Comparison of ENCODE assay signal across 15 cellular contexts in genomic region chr2:219223831-219224610, GRCh38. TPM values are rescaled to one million over a fixed set of nuclear protein-coding genes. Genes with fewer than 3 reads are reported as not detected.
A peak's percentile ranks its signal among the peaks of the same experiment; 100 is the strongest.
DNase-seq lines count a peak whose midpoint lies in the region; ATAC-seq, FAIRE-seq and TF ChIP-seq lines count a peak whose summit lies in the region.
"Had no signal": no experiment of that assay in that cellular context is flagged by ENCODE, and none has a peak within 500 bp of the region (broad histone marks: within the 10 kb centered on the region; RNA-seq: fewer than 3 reads in every experiment).

No MANE protein-coding gene starts in this region.

- BruUV-seq in HepG2 (replicated peaks; lab: Mats Ljungman, UMichigan) (no TSS peak), endothelial cell of umbilical vein (replicated peaks; lab: Mats Ljungman, UMichigan) (TSS peak; percentile 1)

- H3K4me2 ChIP-seq in HepG2 (ENCODE audit: low read depth, low read length) (no peak overlapping the region), endothelial cell of umbilical vein (ENCODE audit: insufficient read depth, low read length) (no peak overlapping the region)

- H3K4me3 ChIP-seq in HepG2 (replicated peaks in 1 of 3; ENCODE audit: insufficient read depth in 1 of 3, low read depth in 2 of 3, low read length in 3 of 3): no peak overlapping the region
- H3K4me3 ChIP-seq in right lobe of liver: no peak overlapping the region
- no peak overlapping the region for H3K4me3 ChIP-seq in endothelial cell of umbilical vein (replicated peaks in 1 of 3; ENCODE audit: insufficient read depth in 1 of 3, low read depth in 1 of 3, low read length in 3 of 3)
- H3K4me3 ChIP-seq: BLaER1 had no signal

- TF ChIP-seq EP300 in HepG2 (IDR thresholded peaks at IDR 0.05; ENCODE audit: low read depth in 2 of 2, low read length in 2 of 2) (no peak), HepG2 (CRISPR knock-in tag; IDR thresholded peaks at IDR 0.05; ENCODE audit: borderline replicate concordance) (no peak)

- H3K79me2 ChIP-seq in HepG2 (ENCODE audit: insufficient read depth, low read length) (peaks cover 25% of the 10 kb centered on the region), endothelial cell of umbilical vein (ENCODE audit: control insufficient read depth, insufficient read depth, low read length) (peaks cover 18% of the 10 kb centered on the region)

- H3K27me3 ChIP-seq in HepG2 (ENCODE audit: control insufficient read depth in 1 of 2, insufficient read depth in 2 of 2, low read length in 2 of 2): no peaks in the 10 kb centered on the region; a peak in 1 of 5 replicates
- H3K27me3 ChIP-seq in right lobe of liver: no peaks in the 10 kb centered on the region
- no peaks in the 10 kb centered on the region for H3K27me3 ChIP-seq in endothelial cell of umbilical vein (ENCODE audit: control insufficient read depth in 2 of 2, insufficient read depth in 2 of 2, low read length in 2 of 2)
- H3K27me3 ChIP-seq: BLaER1 had no signal

- no peak for TF ChIP-seq RAD21 in HepG2 (CRISPR knock-in tag; IDR thresholded peaks at IDR 0.05)

- H4K20me1 ChIP-seq in HepG2 (ENCODE audit: insufficient read depth, low read length): no peaks in the 10 kb centered on the region
- no peaks in the 10 kb centered on the region for H4K20me1 ChIP-seq in endothelial cell of umbilical vein (replicated peaks; ENCODE audit: control insufficient read depth, extremely low read depth, insufficient read depth, low read length)

- TF ChIP-seq CTCF in HepG2 (CRISPR knock-in tag; IDR thresholded peaks at IDR 0.05) (no peak), right lobe of liver (IDR thresholded peaks at IDR 0.05) (no peak), endothelial cell of umbilical vein (IDR thresholded peaks at IDR 0.05; ENCODE audit: extremely low read depth in 1 of 2, insufficient read depth in 1 of 2, low read depth in 1 of 2, low read length in 2 of 2) (no peak)

- H3K36me3 ChIP-seq in HepG2 (replicated peaks in 1 of 2; ENCODE audit: control insufficient read depth in 1 of 2, insufficient read depth in 2 of 2, low read length in 2 of 2) (peaks cover 39 to 68% of the 10 kb centered on the region in 2 experiments), right lobe of liver (peaks cover 17 to 64% (median 35%) of the 10 kb centered on the region in 4 donors), endothelial cell of umbilical vein (ENCODE audit: control insufficient read depth in 2 of 2, extremely low read depth in 1 of 2, insufficient read depth in 2 of 2, low read length in 2 of 2) (peaks cover 3 to 46% of the 10 kb centered on the region in 2 experiments)

- H3K4me1 ChIP-seq in HepG2 (ENCODE audit: insufficient read depth, low read length): peaks cover 21% of the 10 kb centered on the region
- peaks cover 0 to 16% (median 3%) of the 10 kb centered on the region in 4 donors for H3K4me1 ChIP-seq in right lobe of liver
- H3K4me1 ChIP-seq in endothelial cell of umbilical vein (ENCODE audit: control insufficient read depth, extremely low read depth, insufficient read depth, low read length): peaks cover 14% of the 10 kb centered on the region

- WGBS in HepG2 (ENCODE audit: low lambda C conversion rate): 96% methylated on average over 28 of the region's 31 CpGs
- WGBS in right lobe of liver (ENCODE audit: insufficient coverage, low coverage, low lambda C conversion rate, missing lambda C conversion rate): 77% methylated on average over 9 of the region's 31 CpGs

- CTCF ChIA-PET in HepG2 (lab: Yijun Ruan, JAX; ENCODE audit: low intra/inter-chr PET ratio, low total read pairs): no interaction called here
- CTCF ChIA-PET in endothelial cell of umbilical vein (lab: Charles Lee): interaction anchor here (0.8 kb wide), 1 partner anchor 13 kb away, joined by 3 read pairs; no protein-coding TSS in a partner anchor

- no peaks in the 10 kb centered on the region for H3K9me1 ChIP-seq in endothelial cell of umbilical vein (replicated peaks; ENCODE audit: control insufficient read depth, extremely low read depth, insufficient read depth, low read length)

- intact Hi-C loops in HepG2 (cut with micrococcal nuclease; ENCODE audit: unreplicated experiment) (no loop called here), right lobe of liver (cut with DNase I) (loop anchor here in 1 of 2 donors (10.0 kb wide), 1 partner anchor 71 kb away; no protein-coding TSS in a partner anchor), endothelial cell of umbilical vein (cut with micrococcal nuclease) (no loop called here)

- ATAC-seq in HepG2: no peak
- no peak for ATAC-seq in right lobe of liver
- no peak for ATAC-seq in HG02571 (IDR thresholded peaks at IDR 0.05; ENCODE audit: unreplicated experiment)

- H3K9ac ChIP-seq in HepG2 (ENCODE audit: insufficient read depth, low read depth, low read length): no peak overlapping the region
- H3K9ac ChIP-seq in endothelial cell of umbilical vein (replicated peaks; ENCODE audit: extremely low read depth, insufficient read depth, low read length): no peak overlapping the region
- H3K9ac ChIP-seq: BLaER1 had no signal

- H3K27ac ChIP-seq in HepG2 (ENCODE audit: extremely low read length, insufficient read depth, low read length): no peak overlapping the region
- no peak overlapping the region for H3K27ac ChIP-seq in right lobe of liver
- H3K27ac ChIP-seq in endothelial cell of umbilical vein (ENCODE audit: insufficient read depth, low read depth, low read length): no peak overlapping the region
- H3K27ac ChIP-seq: BLaER1 had no signal

- FAIRE-seq in HepG2 (lab: Jason Lieb, UNC) (no peak), endothelial cell of umbilical vein (lab: Jason Lieb, UNC) (no peak)
- FAIRE-seq: GM19239 had no signal

- no peak for TF ChIP-seq POLR2A in HepG2 (IDR thresholded peaks at IDR 0.05; ENCODE audit: insufficient read depth in 1 of 2, low read depth in 2 of 2, low read length in 2 of 2)
- TF ChIP-seq POLR2A in right lobe of liver (IDR thresholded peaks at IDR 0.05): no peak
- TF ChIP-seq POLR2A in endothelial cell of umbilical vein (IDR thresholded peaks at IDR 0.05; ENCODE audit: low read depth, low read length): no peak

- no peak overlapping the region for H2AFZ ChIP-seq in HepG2 (ENCODE audit: low read length)
- H2AFZ ChIP-seq in endothelial cell of umbilical vein (ENCODE audit: low read depth, low read length): no peak overlapping the region

- in situ Hi-C loops in HepG2 (cut with HindIII; ENCODE audit: extremely low pct_ligation_motif_present, low pct_unique_long_range_greater_than_20kb): no loop called here

- DNase-seq in HepG2 (ENCODE audit: low spot score) (no peak), right lobe of liver (no peak), endothelial cell of umbilical vein (ENCODE audit: low read depth, low spot score) (no peak), mesenteric fat pad (ENCODE audit: low spot score) (no peak), HUDEP-2 (lab: John Stamatoyannopoulos, UW; ENCODE audit: unreplicated experiment in 76 of 76) (no peak)
- DNase-seq: 8988T, AML-193, DMS53, GF-D8, HCEC 1CT, HFFc6 had no signal

- POLR2A ChIA-PET in HepG2 (lab: Yijun Ruan, JAX) (no interaction called here), endothelial cell of umbilical vein (lab: Charles Lee) (interaction anchor here (0.6 kb wide), 1 partner anchor 230 kb away, joined by 3 read pairs; no protein-coding TSS in a partner anchor)

- no peaks in the 10 kb centered on the region for H3K9me3 ChIP-seq in HepG2 (ENCODE audit: low read length)
- no peaks in the 10 kb centered on the region for H3K9me3 ChIP-seq in right lobe of liver
- no peaks in the 10 kb centered on the region for H3K9me3 ChIP-seq in endothelial cell of umbilical vein (replicated peaks; ENCODE audit: control insufficient read depth, insufficient read depth, low read length)
- H3K9me3 ChIP-seq: BLaER1 had no signal

- dilution Hi-C loops in endothelial cell of umbilical vein (cut with MboI; ENCODE audit: extremely low pct_ligation_motif_present, low sequenced_read_pairs): no loop called here

RNA-seq across cellular contexts. Expression of gene ABCB6, which starts 5.3 kb away (rescaled TPM):
- total RNA-seq in HepG2 (2016; rRNA removed; fragmentation: Illumina TruSeq; extraction: Trizol) (51.3 and 137 TPM in 2 replicates), right lobe of liver (10 to 100 TPM; 20.3 to 72.5 (median 37.3) TPM), endothelial cell of umbilical vein (26.6 and 32.5 TPM in 2 replicates), mesenteric fat pad (36.5 TPM)
- total RNA-seq in HepG2 (2016; cell fraction: cytosol; rRNA removed; fragmentation: Illumina TruSeq; extraction: Trizol; ENCODE audit: low read depth): 28.1 and 35.8 TPM in 2 replicates
- 43.5 and 141 TPM in 2 replicates for total RNA-seq in HepG2 (2016; cell fraction: insoluble cytoplasmic fraction; rRNA removed; fragmentation: Illumina TruSeq; extraction: Trizol)
- 47.7 and 48.7 TPM in 2 replicates for total RNA-seq in HepG2 (2016; cell fraction: membrane; rRNA removed; fragmentation: Illumina TruSeq; extraction: Trizol)
- 116 and 133 TPM in 2 replicates for total RNA-seq in HepG2 (2016; cell fraction: nucleus; rRNA removed; fragmentation: Illumina TruSeq; extraction: Trizol)
- polyA plus RNA-seq in HepG2 (2011; rRNA removed) (91.1 and 106 TPM in 2 replicates), endothelial cell of umbilical vein (25.7 and 35.1 TPM in 2 replicates)
- polyA plus RNA-seq in HepG2 (2011; cell fraction: cytosol; rRNA removed): 41.3 and 55.0 TPM in 2 replicates
- 379 and 422 TPM in 2 replicates for polyA plus RNA-seq in HepG2 (2011; cell fraction: nucleus; rRNA removed)
- polyA plus RNA-seq in HepG2 (2012): 116 and 121 TPM in 2 replicates
- 19.8 and 20.8 TPM in 2 replicates for polyA plus RNA-seq in HepG2 (2016; cell fraction: cytosol; fragmentation: Illumina TruSeq; extraction: Trizol; ENCODE audit: low read depth)
- 40.4 and 42.9 TPM in 2 replicates for polyA plus RNA-seq in HepG2 (2016; cell fraction: insoluble cytoplasmic fraction; fragmentation: Illumina TruSeq; extraction: Trizol; ENCODE audit: low read depth)
- polyA plus RNA-seq in HepG2 (2016; cell fraction: membrane; fragmentation: Illumina TruSeq; extraction: Trizol; ENCODE audit: low read depth): 30.7 and 31.5 TPM in 2 replicates
- 219 and 220 TPM in 2 replicates for polyA plus RNA-seq in HepG2 (2016; cell fraction: nucleus; fragmentation: Illumina TruSeq; extraction: Trizol; ENCODE audit: insufficient read depth, low read depth)
- polyA minus RNA-seq in HepG2 (2011; rRNA and poly(A)+ RNA removed; ENCODE audit: low replicate concordance): 38.6 and 282 TPM in 2 replicates
- polyA minus RNA-seq in HepG2 (2011; cell fraction: cytosol; rRNA and poly(A)+ RNA removed): 35.0 and 43.2 TPM in 2 replicates
- polyA minus RNA-seq in HepG2 (2011; cell fraction: nucleus; rRNA and poly(A)+ RNA removed): 86.5 and 121 TPM in 2 replicates
- 18.9 and 24.0 TPM in 2 replicates for polyA plus RNA-seq in endothelial cell of umbilical vein (2011; cell fraction: cytosol; rRNA removed)
- 118 and 144 TPM in 2 replicates for polyA plus RNA-seq in endothelial cell of umbilical vein (2011; cell fraction: nucleus; rRNA removed)
- 25.1 and 28.6 TPM in 2 replicates for polyA plus RNA-seq in endothelial cell of umbilical vein (2012)
- polyA minus RNA-seq in endothelial cell of umbilical vein: 45.0 and 58.6 TPM in 2 replicates
- polyA minus RNA-seq in endothelial cell of umbilical vein (2011; cell fraction: cytosol; rRNA and poly(A)+ RNA removed): 4.3 TPM
- polyA minus RNA-seq in endothelial cell of umbilical vein (2011; cell fraction: nucleus; rRNA and poly(A)+ RNA removed): 28.8 and 36.5 TPM in 2 replicates

RNA-seq across cellular contexts. Expression of gene ATG9A, which starts 5.4 kb away (rescaled TPM):
- total RNA-seq in HepG2 (2016; rRNA removed; fragmentation: Illumina TruSeq; extraction: Trizol): 22.2 and 35.0 TPM in 2 replicates
- 4.5 and 6.5 TPM in 2 replicates for total RNA-seq in HepG2 (2016; cell fraction: cytosol; rRNA removed; fragmentation: Illumina TruSeq; extraction: Trizol; ENCODE audit: low read depth)
- 20.4 and 32.7 TPM in 2 replicates for total RNA-seq in HepG2 (2016; cell fraction: insoluble cytoplasmic fraction; rRNA removed; fragmentation: Illumina TruSeq; extraction: Trizol)
- 16.0 and 25.9 TPM in 2 replicates for total RNA-seq in HepG2 (2016; cell fraction: membrane; rRNA removed; fragmentation: Illumina TruSeq; extraction: Trizol)
- total RNA-seq in HepG2 (2016; cell fraction: nucleus; rRNA removed; fragmentation: Illumina TruSeq; extraction: Trizol): 35.0 and 40.9 TPM in 2 replicates
- polyA plus RNA-seq in HepG2 (2011; rRNA removed): 131 and 172 TPM in 2 replicates
- 123 and 128 TPM in 2 replicates for polyA plus RNA-seq in HepG2 (2011; cell fraction: cytosol; rRNA removed)
- polyA plus RNA-seq in HepG2 (2011; cell fraction: nucleus; rRNA removed): 189 and 211 TPM in 2 replicates
- 94.7 and 110 TPM in 2 replicates for polyA plus RNA-seq in HepG2 (2012)
- polyA plus RNA-seq in HepG2 (2016; cell fraction: cytosol; fragmentation: Illumina TruSeq; extraction: Trizol; ENCODE audit: low read depth): 5.3 and 5.7 TPM in 2 replicates
- 22.5 and 28.3 TPM in 2 replicates for polyA plus RNA-seq in HepG2 (2016; cell fraction: insoluble cytoplasmic fraction; fragmentation: Illumina TruSeq; extraction: Trizol; ENCODE audit: low read depth)
- polyA plus RNA-seq in HepG2 (2016; cell fraction: membrane; fragmentation: Illumina TruSeq; extraction: Trizol; ENCODE audit: low read depth): 17.7 and 19.4 TPM in 2 replicates
- 57.3 and 62.1 TPM in 2 replicates for polyA plus RNA-seq in HepG2 (2016; cell fraction: nucleus; fragmentation: Illumina TruSeq; extraction: Trizol; ENCODE audit: insufficient read depth, low read depth)
- polyA minus RNA-seq in HepG2 (2011; rRNA and poly(A)+ RNA removed; ENCODE audit: low replicate concordance): 133 and 388 TPM in 2 replicates
- polyA minus RNA-seq in HepG2 (2011; cell fraction: cytosol; rRNA and poly(A)+ RNA removed): 97.2 and 111 TPM in 2 replicates
- polyA minus RNA-seq in HepG2 (2011; cell fraction: nucleus; rRNA and poly(A)+ RNA removed): 57.6 and 91.8 TPM in 2 replicates
- total RNA-seq in right lobe of liver: 10 to 100 TPM; 28.3 to 39.6 (median 33.2) TPM
- total RNA-seq in endothelial cell of umbilical vein: 62.2 and 65.5 TPM in 2 replicates
- polyA plus RNA-seq in endothelial cell of umbilical vein: 95.0 and 110 TPM in 2 replicates
- polyA plus RNA-seq in endothelial cell of umbilical vein (2011; cell fraction: cytosol; rRNA removed): 63.1 and 63.6 TPM in 2 replicates
- 73.2 and 82.3 TPM in 2 replicates for polyA plus RNA-seq in endothelial cell of umbilical vein (2011; cell fraction: nucleus; rRNA removed)
- polyA plus RNA-seq in endothelial cell of umbilical vein (2012): 66.6 and 67.7 TPM in 2 replicates
- polyA minus RNA-seq in endothelial cell of umbilical vein: 160 and 181 TPM in 2 replicates
- polyA minus RNA-seq in endothelial cell of umbilical vein (2011; cell fraction: cytosol; rRNA and poly(A)+ RNA removed): 44.4 TPM
- 44.0 and 56.0 TPM in 2 replicates for polyA minus RNA-seq in endothelial cell of umbilical vein (2011; cell fraction: nucleus; rRNA and poly(A)+ RNA removed)
- 59.0 TPM for total RNA-seq in mesenteric fat pad

RNA-seq across cellular contexts. Expression of gene ANKZF1, which starts 5.6 kb away (rescaled TPM):
- total RNA-seq in HepG2 (2016; rRNA removed; fragmentation: Illumina TruSeq; extraction: Trizol) (14.6 and 25.3 TPM in 2 replicates), right lobe of liver (10 to 100 TPM; 19.3 to 27.8 (median 24.5) TPM), endothelial cell of umbilical vein (34.0 and 36.2 TPM in 2 replicates), mesenteric fat pad (15.9 TPM)
- total RNA-seq in HepG2 (2016; cell fraction: cytosol; rRNA removed; fragmentation: Illumina TruSeq; extraction: Trizol; ENCODE audit: low read depth): 7.2 and 11.5 TPM in 2 replicates
- 15.1 and 28.1 TPM in 2 replicates for total RNA-seq in HepG2 (2016; cell fraction: insoluble cytoplasmic fraction; rRNA removed; fragmentation: Illumina TruSeq; extraction: Trizol)
- total RNA-seq in HepG2 (2016; cell fraction: membrane; rRNA removed; fragmentation: Illumina TruSeq; extraction: Trizol): 9.6 and 9.7 TPM in 2 replicates
- 35.5 and 43.3 TPM in 2 replicates for total RNA-seq in HepG2 (2016; cell fraction: nucleus; rRNA removed; fragmentation: Illumina TruSeq; extraction: Trizol)
- polyA plus RNA-seq in HepG2 (2011; rRNA removed) (128 and 131 TPM in 2 replicates), endothelial cell of umbilical vein (23.4 and 26.5 TPM in 2 replicates)
- 31.4 and 41.4 TPM in 2 replicates for polyA plus RNA-seq in HepG2 (2011; cell fraction: cytosol; rRNA removed)
- 741 and 801 TPM in 2 replicates for polyA plus RNA-seq in HepG2 (2011; cell fraction: nucleus; rRNA removed)
- 97.7 and 105 TPM in 2 replicates for polyA plus RNA-seq in HepG2 (2012)
- polyA plus RNA-seq in HepG2 (2016; cell fraction: cytosol; fragmentation: Illumina TruSeq; extraction: Trizol; ENCODE audit: low read depth): 1.9 and 2.1 TPM in 2 replicates
- 12.2 and 12.4 TPM in 2 replicates for polyA plus RNA-seq in HepG2 (2016; cell fraction: insoluble cytoplasmic fraction; fragmentation: Illumina TruSeq; extraction: Trizol; ENCODE audit: low read depth)
- 3.0 and 3.3 TPM in 2 replicates for polyA plus RNA-seq in HepG2 (2016; cell fraction: membrane; fragmentation: Illumina TruSeq; extraction: Trizol; ENCODE audit: low read depth)
- polyA plus RNA-seq in HepG2 (2016; cell fraction: nucleus; fragmentation: Illumina TruSeq; extraction: Trizol; ENCODE audit: insufficient read depth, low read depth): 74.4 and 78.7 TPM in 2 replicates
- polyA minus RNA-seq in HepG2 (2011; rRNA and poly(A)+ RNA removed; ENCODE audit: low replicate concordance): 27.1 and 66.1 TPM in 2 replicates
- polyA minus RNA-seq in HepG2 (2011; cell fraction: cytosol; rRNA and poly(A)+ RNA removed): 26.1 and 28.4 TPM in 2 replicates
- 218 and 249 TPM in 2 replicates for polyA minus RNA-seq in HepG2 (2011; cell fraction: nucleus; rRNA and poly(A)+ RNA removed)
- 9.5 and 11.3 TPM in 2 replicates for polyA plus RNA-seq in endothelial cell of umbilical vein (2011; cell fraction: cytosol; rRNA removed)
- polyA plus RNA-seq in endothelial cell of umbilical vein (2011; cell fraction: nucleus; rRNA removed): 247 and 254 TPM in 2 replicates
- polyA plus RNA-seq in endothelial cell of umbilical vein (2012): 17.9 and 20.6 TPM in 2 replicates
- 24.7 and 30.2 TPM in 2 replicates for polyA minus RNA-seq in endothelial cell of umbilical vein
- polyA minus RNA-seq in endothelial cell of umbilical vein (2011; cell fraction: cytosol; rRNA and poly(A)+ RNA removed): 13.5 TPM
- 51.8 and 63.3 TPM in 2 replicates for polyA minus RNA-seq in endothelial cell of umbilical vein (2011; cell fraction: nucleus; rRNA and poly(A)+ RNA removed)

RNA-seq across cellular contexts. Expression of gene ZFAND2B, which starts 17.4 kb away (rescaled TPM):
- total RNA-seq in HepG2 (2016; rRNA removed; fragmentation: Illumina TruSeq; extraction: Trizol) (39.4 and 53.3 TPM in 2 replicates), right lobe of liver (10 to 100 TPM; 20.7 to 32.3 (median 28.8) TPM), endothelial cell of umbilical vein (23.3 and 24.0 TPM in 2 replicates), mesenteric fat pad (31.3 TPM)
- total RNA-seq in HepG2 (2016; cell fraction: cytosol; rRNA removed; fragmentation: Illumina TruSeq; extraction: Trizol; ENCODE audit: low read depth): 97.6 and 112 TPM in 2 replicates
- total RNA-seq in HepG2 (2016; cell fraction: insoluble cytoplasmic fraction; rRNA removed; fragmentation: Illumina TruSeq; extraction: Trizol): 37.3 and 56.7 TPM in 2 replicates
- 81.3 and 81.5 TPM in 2 replicates for total RNA-seq in HepG2 (2016; cell fraction: membrane; rRNA removed; fragmentation: Illumina TruSeq; extraction: Trizol)
- total RNA-seq in HepG2 (2016; cell fraction: nucleus; rRNA removed; fragmentation: Illumina TruSeq; extraction: Trizol): 38.7 and 41.0 TPM in 2 replicates
- polyA plus RNA-seq in HepG2 (2011; rRNA removed) (115 and 139 TPM in 2 replicates), endothelial cell of umbilical vein (52.0 and 52.9 TPM in 2 replicates)
- 86.0 and 119 TPM in 2 replicates for polyA plus RNA-seq in HepG2 (2011; cell fraction: cytosol; rRNA removed)
- 440 and 456 TPM in 2 replicates for polyA plus RNA-seq in HepG2 (2011; cell fraction: nucleus; rRNA removed)
- polyA plus RNA-seq in HepG2 (2012): 61.3 and 62.2 TPM in 2 replicates
- 85.1 and 89.2 TPM in 2 replicates for polyA plus RNA-seq in HepG2 (2016; cell fraction: cytosol; fragmentation: Illumina TruSeq; extraction: Trizol; ENCODE audit: low read depth)
- 42.7 and 45.5 TPM in 2 replicates for polyA plus RNA-seq in HepG2 (2016; cell fraction: insoluble cytoplasmic fraction; fragmentation: Illumina TruSeq; extraction: Trizol; ENCODE audit: low read depth)
- polyA plus RNA-seq in HepG2 (2016; cell fraction: membrane; fragmentation: Illumina TruSeq; extraction: Trizol; ENCODE audit: low read depth): 68.1 and 69.5 TPM in 2 replicates
- polyA plus RNA-seq in HepG2 (2016; cell fraction: nucleus; fragmentation: Illumina TruSeq; extraction: Trizol; ENCODE audit: insufficient read depth, low read depth): 75.7 and 78.1 TPM in 2 replicates
- polyA minus RNA-seq in HepG2 (2011; rRNA and poly(A)+ RNA removed; ENCODE audit: low replicate concordance): 29.2 and 84.0 TPM in 2 replicates
- 21.6 and 22.7 TPM in 2 replicates for polyA minus RNA-seq in HepG2 (2011; cell fraction: cytosol; rRNA and poly(A)+ RNA removed)
- 88.6 and 99.7 TPM in 2 replicates for polyA minus RNA-seq in HepG2 (2011; cell fraction: nucleus; rRNA and poly(A)+ RNA removed)
- polyA plus RNA-seq in endothelial cell of umbilical vein (2011; cell fraction: cytosol; rRNA removed): 32.0 and 36.7 TPM in 2 replicates
- polyA plus RNA-seq in endothelial cell of umbilical vein (2011; cell fraction: nucleus; rRNA removed): 114 and 121 TPM in 2 replicates
- 21.3 and 21.7 TPM in 2 replicates for polyA plus RNA-seq in endothelial cell of umbilical vein (2012)
- 24.0 and 33.6 TPM in 2 replicates for polyA minus RNA-seq in endothelial cell of umbilical vein
- 11.8 TPM for polyA minus RNA-seq in endothelial cell of umbilical vein (2011; cell fraction: cytosol; rRNA and poly(A)+ RNA removed)
- polyA minus RNA-seq in endothelial cell of umbilical vein (2011; cell fraction: nucleus; rRNA and poly(A)+ RNA removed): 14.6 and 15.0 TPM in 2 replicates

RNA-seq across cellular contexts. Expression of gene GLB1L, which starts 21.2 kb away (rescaled TPM):
- 2.7 and 6.8 TPM in 2 replicates for total RNA-seq in HepG2 (2016; rRNA removed; fragmentation: Illumina TruSeq; extraction: Trizol)
- 1.8 and 3.4 TPM in 2 replicates for total RNA-seq in HepG2 (2016; cell fraction: cytosol; rRNA removed; fragmentation: Illumina TruSeq; extraction: Trizol; ENCODE audit: low read depth)
- total RNA-seq in HepG2 (2016; cell fraction: insoluble cytoplasmic fraction; rRNA removed; fragmentation: Illumina TruSeq; extraction: Trizol): 2.6 and 6.8 TPM in 2 replicates
- 4.9 and 6.4 TPM in 2 replicates for total RNA-seq in HepG2 (2016; cell fraction: membrane; rRNA removed; fragmentation: Illumina TruSeq; extraction: Trizol)
- 5.0 and 7.5 TPM in 2 replicates for total RNA-seq in HepG2 (2016; cell fraction: nucleus; rRNA removed; fragmentation: Illumina TruSeq; extraction: Trizol)
- 6.2 and 7.3 TPM in 2 replicates for polyA plus RNA-seq in HepG2 (2011; rRNA removed)
- 5.5 and 6.3 TPM in 2 replicates for polyA plus RNA-seq in HepG2 (2011; cell fraction: cytosol; rRNA removed)
- polyA plus RNA-seq in HepG2 (2011; cell fraction: nucleus; rRNA removed): 6.0 and 6.8 TPM in 2 replicates
- polyA plus RNA-seq in HepG2 (2012): 3.7 and 4.4 TPM in 2 replicates
- 1.5 and 2.7 TPM in 2 replicates for polyA plus RNA-seq in HepG2 (2016; cell fraction: cytosol; fragmentation: Illumina TruSeq; extraction: Trizol; ENCODE audit: low read depth)
- polyA plus RNA-seq in HepG2 (2016; cell fraction: insoluble cytoplasmic fraction; fragmentation: Illumina TruSeq; extraction: Trizol; ENCODE audit: low read depth): 2.3 and 3.0 TPM in 2 replicates
- polyA plus RNA-seq in HepG2 (2016; cell fraction: membrane; fragmentation: Illumina TruSeq; extraction: Trizol; ENCODE audit: low read depth): 3.5 and 4.0 TPM in 2 replicates
- 9.0 and 11.6 TPM in 2 replicates for polyA plus RNA-seq in HepG2 (2016; cell fraction: nucleus; fragmentation: Illumina TruSeq; extraction: Trizol; ENCODE audit: insufficient read depth, low read depth)
- polyA minus RNA-seq in HepG2 (2011; rRNA and poly(A)+ RNA removed; ENCODE audit: low replicate concordance): 5.1 and 6.4 TPM in 2 replicates
- polyA minus RNA-seq in HepG2 (2011; cell fraction: cytosol; rRNA and poly(A)+ RNA removed): 1.7 and 2.6 TPM in 2 replicates
- polyA minus RNA-seq in HepG2 (2011; cell fraction: nucleus; rRNA and poly(A)+ RNA removed): 6.1 and 6.7 TPM in 2 replicates
- 1 to 10 TPM; 2.1 to 4.2 (median 2.8) TPM for total RNA-seq in right lobe of liver
- 9.2 and 9.5 TPM in 2 replicates for total RNA-seq in endothelial cell of umbilical vein
- polyA plus RNA-seq in endothelial cell of umbilical vein: 11.9 and 13.6 TPM in 2 replicates
- 9.2 and 10.7 TPM in 2 replicates for polyA plus RNA-seq in endothelial cell of umbilical vein (2011; cell fraction: cytosol; rRNA removed)
- polyA plus RNA-seq in endothelial cell of umbilical vein (2011; cell fraction: nucleus; rRNA removed): 15.2 and 18.4 TPM in 2 replicates
- 9.4 and 17.0 TPM in 2 replicates for polyA plus RNA-seq in endothelial cell of umbilical vein (2012)
- polyA minus RNA-seq in endothelial cell of umbilical vein: 17.0 and 21.3 TPM in 2 replicates
- polyA minus RNA-seq in endothelial cell of umbilical vein (2011; cell fraction: cytosol; rRNA and poly(A)+ RNA removed): 3.9 TPM
- polyA minus RNA-seq in endothelial cell of umbilical vein (2011; cell fraction: nucleus; rRNA and poly(A)+ RNA removed): 6.2 and 7.7 TPM in 2 replicates
- 13.5 TPM for total RNA-seq in mesenteric fat pad
- polyA plus RNA-seq: IgD-negative memory B cell had no signal
